Comparison of ENCODE assay signal across 17 cellular contexts in the genomic region with DNA sequence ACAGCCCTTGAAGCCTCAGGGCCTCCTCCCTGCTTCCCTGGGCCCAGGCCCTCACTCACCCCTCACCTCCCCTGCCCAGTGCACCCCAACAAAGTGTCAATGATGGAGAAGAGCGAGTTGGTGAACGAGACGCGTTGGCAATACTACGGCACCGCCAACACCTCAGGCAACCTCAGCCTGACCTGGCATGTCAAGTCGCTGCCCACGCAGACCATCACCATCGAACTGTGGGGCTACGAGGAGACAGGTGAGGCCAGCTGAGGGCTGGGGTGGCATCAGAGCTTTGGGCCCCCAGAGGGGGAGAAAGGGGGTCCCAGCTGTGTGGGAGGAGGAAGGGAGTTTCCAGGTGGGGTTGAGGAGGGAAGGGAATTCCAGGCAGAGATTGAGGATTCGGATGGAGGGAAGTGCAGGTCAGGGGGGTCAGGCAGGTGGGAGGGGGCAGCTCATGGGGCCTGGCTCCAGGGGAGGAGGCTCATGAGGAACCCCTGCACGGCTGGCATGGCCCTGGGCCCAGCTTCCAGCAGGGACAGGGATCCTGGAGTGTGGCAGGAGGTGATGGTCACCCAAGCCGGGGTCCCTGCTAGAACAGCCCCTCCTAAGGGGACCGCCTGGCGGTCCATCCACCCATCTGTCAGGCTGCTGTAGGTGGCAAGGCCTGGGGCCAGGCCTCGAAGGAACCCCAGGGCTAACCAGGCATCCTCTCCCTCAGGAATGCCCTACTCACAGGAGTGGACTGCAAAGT.
"Had no signal": no experiment of that assay in that cellular context is flagged by ENCODE, and none has a peak within 500 bp of the region (broad histone marks: within the 10 kb centered on the region; RNA-seq: fewer than 3 reads in every experiment).

No MANE protein-coding gene starts in this region.

- H3K4me3 Mint-ChIP-seq: activated CD8-positive, alpha-beta memory T cell treated with anti-CD3 and anti-CD28 coated beads, Interleukin-2, amount 10 ng/mL, durations not matched to agents 7 days and 5 days; activated naive CD8-positive, alpha-beta T cell treated with anti-CD3 and anti-CD28 coated beads for 36 hours; endodermal cell; nephron progenitor cell; T-helper 17 cell had no signal

- H3K4me1 ChIP-seq: uterus had no signal

- H3K36me3 ChIP-seq: prostate gland, uterus had no signal

- H3K4me1 Mint-ChIP-seq: activated CD8-positive, alpha-beta memory T cell treated with anti-CD3 and anti-CD28 coated beads, Interleukin-2, amount 10 ng/mL, durations not matched to agents 7 days and 5 days; activated naive CD8-positive, alpha-beta T cell treated with anti-CD3 and anti-CD28 coated beads for 36 hours; endodermal cell; T-helper 17 cell had no signal

- H3K27ac ChIP-seq: dorsolateral prefrontal cortex, left lung, prostate gland, uterus had no signal

- ATAC-seq: activated CD8-positive, alpha-beta memory T cell treated with anti-CD3 and anti-CD28 coated beads, Interleukin-2, amount 10 ng/mL, durations not matched to agents 7 days and 5 days; sciatic nerve; T-helper 17 cell had no signal

- H3K27me3 ChIP-seq: dorsolateral prefrontal cortex, left lung, uterus had no signal

- DNase-seq: activated CD4-positive, alpha-beta T cell treated with anti-CD3 and anti-CD28 coated beads, Interleukin-2, amount 50 U/mL, for 48 hours; activated CD8-positive, alpha-beta memory T cell treated with anti-CD3 and anti-CD28 coated beads, Interleukin-2, amount 10 ng/mL, durations not matched to agents 7 days and 5 days; activated effector memory CD4-positive, alpha-beta T cell treated with Interleukin-2 at 50 U/mL for 16 hours; activated naive CD8-positive, alpha-beta T cell treated with anti-CD3 and anti-CD28 coated beads for 36 hours; activated T-cell treated with anti-CD3 and anti-CD28 coated beads, Interleukin-2, amount 50 U/mL, for 1 hour; anterior cingulate cortex; endodermal cell; islet precursor cell; nephron progenitor cell; stimulated activated CD4-positive, alpha-beta T cell treated with anti-CD3 and anti-CD28 coated beads, Interleukin-1b, Interleukin-23, amount 100 ng/mL, for 48 hours; uterus; WERI-Rb-1 had no signal

- H3K4me3 ChIP-seq: dorsolateral prefrontal cortex, left lung, prostate gland, uterus had no signal

- H3K27ac Mint-ChIP-seq: activated CD8-positive, alpha-beta memory T cell treated with anti-CD3 and anti-CD28 coated beads, Interleukin-2, amount 10 ng/mL, durations not matched to agents 7 days and 5 days; activated naive CD8-positive, alpha-beta T cell treated with anti-CD3 and anti-CD28 coated beads for 36 hours; endodermal cell; nephron progenitor cell; T-helper 17 cell had no signal

- H3K36me3 Mint-ChIP-seq: activated CD8-positive, alpha-beta memory T cell treated with anti-CD3 and anti-CD28 coated beads, Interleukin-2, amount 10 ng/mL, durations not matched to agents 7 days and 5 days; activated naive CD8-positive, alpha-beta T cell treated with anti-CD3 and anti-CD28 coated beads for 36 hours had no signal

- H3K9me3 ChIP-seq: left lung, prostate gland, uterus had no signal

- H3K9me3 Mint-ChIP-seq: activated naive CD8-positive, alpha-beta T cell treated with anti-CD3 and anti-CD28 coated beads for 36 hours; endodermal cell; nephron progenitor cell had no signal

- H3K27me3 Mint-ChIP-seq: activated CD8-positive, alpha-beta memory T cell treated with anti-CD3 and anti-CD28 coated beads, Interleukin-2, amount 10 ng/mL, durations not matched to agents 7 days and 5 days; activated naive CD8-positive, alpha-beta T cell treated with anti-CD3 and anti-CD28 coated beads for 36 hours; T-helper 17 cell had no signal
